In genomic region chr12:6630696-6631095, GRCh38 we compare ENCODE assay signal across 13 cellular contexts. TPM values are rescaled to one million over a fixed set of nuclear protein-coding genes. Genes with fewer than 3 reads are reported as not detected.
DNase-seq lines count a peak whose midpoint lies in the region; ATAC-seq, FAIRE-seq and TF ChIP-seq lines count a peak whose summit lies in the region.
"Had no signal": no experiment of that assay in that cellular context is flagged by ENCODE, and none has a peak within 500 bp of the region (broad histone marks: within the 10 kb centered on the region; RNA-seq: fewer than 3 reads in every experiment).

No MANE protein-coding gene starts in this region.

- peaks cover 34% of the 10 kb centered on the region for H3K4me1 Mint-ChIP-seq in T-helper 17 cell
- peaks cover 46% of the 10 kb centered on the region for H3K4me1 Mint-ChIP-seq in endothelial cell (ENCODE audit: unreplicated experiment)
- peaks cover 14% of the 10 kb centered on the region for H3K4me1 Mint-ChIP-seq in GM23338

- ATAC-seq in HepG2 (no peak), right lobe of liver (no peak), T-helper 17 cell (no peak), GM23338 (no peak)

- H2AFZ ChIP-seq in HepG2 (ENCODE audit: low read length) (no peak overlapping the region), GM23338 (no peak overlapping the region)

- no peak overlapping the region; a peak in 1 of 6 replicates for H3K4me3 ChIP-seq in HepG2 (replicated peaks in 1 of 3; ENCODE audit: insufficient read depth in 1 of 3, low read depth in 2 of 3, low read length in 3 of 3)
- H3K4me3 ChIP-seq in right lobe of liver = no peak overlapping the region
- no peak overlapping the region for H3K4me3 ChIP-seq in GM23338
- H3K4me3 ChIP-seq in esophagus squamous epithelium = no peak overlapping the region

- no peak overlapping the region for H3K9ac ChIP-seq in HepG2 (ENCODE audit: insufficient read depth, low read depth, low read length)

- no peak for TF ChIP-seq RAD21 in HepG2 (CRISPR knock-in tag; IDR thresholded peaks at IDR 0.05)

- H3K4me3 Mint-ChIP-seq in T-helper 17 cell (peak overlapping the region; percentile 91), endothelial cell (ENCODE audit: unreplicated experiment) (no peak overlapping the region), GM23338 (no peak overlapping the region)

- intact Hi-C loops in HepG2 (cut with micrococcal nuclease; ENCODE audit: unreplicated experiment) (no loop called here), right lobe of liver (cut with DNase I) (no loop called here), esophagus squamous epithelium (cut with DNase I) (no loop called here)

- no peaks in the 10 kb centered on the region for H3K36me3 Mint-ChIP-seq in T-helper 17 cell (ENCODE audit: low read depth)
- H3K36me3 Mint-ChIP-seq in endothelial cell (ENCODE audit: low read depth, unreplicated experiment) = no peaks in the 10 kb centered on the region
- H3K36me3 Mint-ChIP-seq in GM23338 (ENCODE audit: low read depth) = no peaks in the 10 kb centered on the region

- H3K79me2 ChIP-seq in HepG2 (ENCODE audit: insufficient read depth, low read length) (no peaks in the 10 kb centered on the region), GM23338 (replicated peaks; ENCODE audit: insufficient read depth) (no peaks in the 10 kb centered on the region)

- H3K27me3 ChIP-seq in HepG2 (ENCODE audit: control insufficient read depth in 1 of 2, insufficient read depth in 2 of 2, low read length in 2 of 2) (peaks cover 0 to 7% of the 10 kb centered on the region in 2 experiments; a peak in 1 of 5 replicates), right lobe of liver (no peaks in the 10 kb centered on the region), GM23338 (ENCODE audit: insufficient read depth) (no peaks in the 10 kb centered on the region), esophagus squamous epithelium (no peaks in the 10 kb centered on the region)

- no peak for DNase-seq in HepG2 (ENCODE audit: low spot score)
- DNase-seq in right lobe of liver = no peak
- no peak for DNase-seq in T-helper 17 cell
- DNase-seq in endothelial cell (ENCODE audit: low spot score) = no peak
- DNase-seq in GM23338 (ENCODE audit: low spot score) = no peak
- DNase-seq in esophagus squamous epithelium (lab: John Stamatoyannopoulos, UW) = no peak
- DNase-seq in NOMO-1 treated with DMSO at 0.1 percent for 48 hours (lab: John Stamatoyannopoulos, UW; ENCODE audit: unreplicated experiment) = no peak
- no peak for DNase-seq in NCI-H510A (lab: John Stamatoyannopoulos, UW)
- DNase-seq: NCI-H2029 treated with DMSO at 0.1 percent for 48 hours, RPMI8226, WERI-Rb-1 had no signal

- POLR2A ChIA-PET in HepG2 (lab: Yijun Ruan, JAX) = no interaction called here

- FAIRE-seq in HepG2 (lab: Jason Lieb, UNC) = no peak

- BruUV-seq in HepG2 (replicated peaks; lab: Mats Ljungman, UMichigan) = no TSS peak

- TF ChIP-seq POLR2A in HepG2 (IDR thresholded peaks at IDR 0.05; ENCODE audit: insufficient read depth in 1 of 2, low read depth in 2 of 2, low read length in 2 of 2) (no peak), right lobe of liver (IDR thresholded peaks at IDR 0.05) (no peak), esophagus squamous epithelium (IDR thresholded peaks at IDR 0.05) (no peak)

- 60% methylated on average over 7 of the region's 7 CpGs for WGBS in HepG2 (ENCODE audit: low lambda C conversion rate)
- 51% methylated on average over 3 of the region's 7 CpGs for WGBS in right lobe of liver (ENCODE audit: insufficient coverage, low coverage, low lambda C conversion rate, missing lambda C conversion rate)
- WGBS in esophagus squamous epithelium, 2 donors = 20 to 53% methylated on average over 1 to 7 of the region's 7 CpGs

- 0 out of 2 replicates have a peak, but pooled peaks cover 3% of the 10 kb centered on the region for H3F3A ChIP-seq in GM23338 (replicated peaks; ENCODE audit: low read depth)

- H3K4me2 ChIP-seq in HepG2 (ENCODE audit: low read depth, low read length) (peak overlapping the region; percentile 68; the same call in 1 of the 2 replicates), GM23338 (no peak overlapping the region)

- CTCF ChIA-PET in HepG2 (lab: Yijun Ruan, JAX; ENCODE audit: low intra/inter-chr PET ratio, low total read pairs) = no interaction called here

- no peaks in the 10 kb centered on the region for H3K27me3 Mint-ChIP-seq in T-helper 17 cell
- no peaks in the 10 kb centered on the region for H3K27me3 Mint-ChIP-seq in endothelial cell (ENCODE audit: unreplicated experiment)
- H3K27me3 Mint-ChIP-seq in GM23338 (ENCODE audit: insufficient read depth, low read depth, poor library complexity) = peaks cover 17% of the 10 kb centered on the region

- H3K27ac ChIP-seq in HepG2 (ENCODE audit: extremely low read length, insufficient read depth, low read length) (no peak overlapping the region), right lobe of liver (no peak overlapping the region), GM23338 (ENCODE audit: low read depth) (no peak overlapping the region), esophagus squamous epithelium (peak overlapping the region in 1 of 4 donors; percentile 60)
- H3K27ac ChIP-seq: C4-2B, WERI-Rb-1 had no signal

- H3K4me1 ChIP-seq in HepG2 (ENCODE audit: insufficient read depth, low read length) (peaks cover 53% of the 10 kb centered on the region), right lobe of liver (no peaks in the 10 kb centered on the region), GM23338 (ENCODE audit: insufficient read depth) (no peaks in the 10 kb centered on the region), esophagus squamous epithelium (peaks cover 15 to 67% (median 16%) of the 10 kb centered on the region in 3 donors)

- no peak for TF ChIP-seq CTCF in HepG2 (CRISPR knock-in tag; IDR thresholded peaks at IDR 0.05)
- TF ChIP-seq CTCF in right lobe of liver (IDR thresholded peaks at IDR 0.05) = no peak
- TF ChIP-seq CTCF in endothelial cell (IDR thresholded peaks at IDR 0.05; ENCODE audit: unreplicated experiment) = no peak
- no peak for TF ChIP-seq CTCF in GM23338 (conservative IDR thresholded peaks at IDR 0.05; ENCODE audit: low read depth in 2 of 2)
- no peak for TF ChIP-seq CTCF in esophagus squamous epithelium (IDR thresholded peaks at IDR 0.05)

- no peaks in the 10 kb centered on the region for H3K9me3 Mint-ChIP-seq in endothelial cell (ENCODE audit: unreplicated experiment)
- H3K9me3 Mint-ChIP-seq in GM23338 = no peaks in the 10 kb centered on the region

- H3K36me3 ChIP-seq in HepG2 (replicated peaks in 1 of 2; ENCODE audit: control insufficient read depth in 1 of 2, insufficient read depth in 2 of 2, low read length in 2 of 2) (no peaks in the 10 kb centered on the region), right lobe of liver (no peaks in the 10 kb centered on the region), GM23338 (ENCODE audit: insufficient read depth) (no peaks in the 10 kb centered on the region), esophagus squamous epithelium (peaks cover 0 to 10% (median 0%) of the 10 kb centered on the region in 3 donors)
- H3K36me3 ChIP-seq: WERI-Rb-1 had no signal

- no peaks in the 10 kb centered on the region for H3K9me3 ChIP-seq in HepG2 (ENCODE audit: low read length)
- H3K9me3 ChIP-seq in right lobe of liver = no peaks in the 10 kb centered on the region
- no peaks in the 10 kb centered on the region for H3K9me3 ChIP-seq in T-helper 17 cell (ENCODE audit: control insufficient read depth, low read length, poor library complexity, severe bottlenecking)
- no peaks in the 10 kb centered on the region for H3K9me3 ChIP-seq in esophagus squamous epithelium

- no peaks in the 10 kb centered on the region for H4K20me1 ChIP-seq in HepG2 (ENCODE audit: insufficient read depth, low read length)
- no peaks in the 10 kb centered on the region for H4K20me1 ChIP-seq in GM23338 (replicated peaks; ENCODE audit: insufficient read depth)

- peak overlapping the region; percentile 47 for H3K27ac Mint-ChIP-seq in T-helper 17 cell
- H3K27ac Mint-ChIP-seq in endothelial cell (ENCODE audit: unreplicated experiment) = peak overlapping the region; percentile 83
- no peak overlapping the region for H3K27ac Mint-ChIP-seq in GM23338

- TF ChIP-seq EP300 in HepG2 (IDR thresholded peaks at IDR 0.05; ENCODE audit: low read depth in 2 of 2, low read length in 2 of 2) = no peak
- no peak for TF ChIP-seq EP300 in HepG2 (CRISPR knock-in tag; IDR thresholded peaks at IDR 0.05; ENCODE audit: borderline replicate concordance)

- in situ Hi-C loops in HepG2 (cut with HindIII; ENCODE audit: extremely low pct_ligation_motif_present, low pct_unique_long_range_greater_than_20kb) = no loop called here

- no peaks in the 10 kb centered on the region for H3K9me2 ChIP-seq in GM23338 (ENCODE audit: insufficient read depth)

RNA-seq across cellular contexts. Expression of gene LPAR5, which starts 5.1 kb away (rescaled TPM):
- total RNA-seq in HepG2 (2016; rRNA removed; fragmentation: Illumina TruSeq; extraction: Trizol) (0.07 and 0.09 TPM in 2 replicates), right lobe of liver (1 to 10 TPM in 1 of 6 experiments, under 1 TPM in 5; 0.31 to 1.5 (median 0.78) TPM), T-helper 17 cell (1 to 10 TPM; 2.9 to 8.1 TPM), endothelial cell (ENCODE audit: unreplicated experiment) (2.7 TPM), esophagus squamous epithelium (10 to 100 TPM; 12.8 to 46.0 (median 17.4) TPM)
- not detected in 2 replicates for total RNA-seq in HepG2 (2016; cell fraction: cytosol; rRNA removed; fragmentation: Illumina TruSeq; extraction: Trizol; ENCODE audit: low read depth)
- total RNA-seq in HepG2 (2016; cell fraction: insoluble cytoplasmic fraction; rRNA removed; fragmentation: Illumina TruSeq; extraction: Trizol) = 0.06 and 0.09 TPM in 2 replicates
- 0.09 TPM in 1 of 2 replicates, not detected in the other for total RNA-seq in HepG2 (2016; cell fraction: membrane; rRNA removed; fragmentation: Illumina TruSeq; extraction: Trizol)
- total RNA-seq in HepG2 (2016; cell fraction: nucleus; rRNA removed; fragmentation: Illumina TruSeq; extraction: Trizol) = not detected in 2 replicates
- polyA plus RNA-seq in HepG2 (2011; rRNA removed) (0.17 and 0.32 TPM in 2 replicates), GM23338 (2016; fragmentation: Nextera tagmentation; extraction: Ambion mirVana) (0.32 and 0.38 TPM in 2 replicates)
- polyA plus RNA-seq in HepG2 (2011; cell fraction: cytosol; rRNA removed) = 0.19 and 0.32 TPM in 2 replicates
- 0.36 and 0.40 TPM in 2 replicates for polyA plus RNA-seq in HepG2 (2011; cell fraction: nucleus; rRNA removed)
- polyA plus RNA-seq in HepG2 (2012) = 0.17 and 0.32 TPM in 2 replicates
- polyA plus RNA-seq in HepG2 (2016; cell fraction: cytosol; fragmentation: Illumina TruSeq; extraction: Trizol; ENCODE audit: low read depth) = 0.05 TPM in 1 of 2 replicates, not detected in the other
- polyA plus RNA-seq in HepG2 (2016; cell fraction: insoluble cytoplasmic fraction; fragmentation: Illumina TruSeq; extraction: Trizol; ENCODE audit: low read depth) = not detected in 2 replicates
- polyA plus RNA-seq in HepG2 (2016; cell fraction: membrane; fragmentation: Illumina TruSeq; extraction: Trizol; ENCODE audit: low read depth) = not detected in 2 replicates
- polyA plus RNA-seq in HepG2 (2016; cell fraction: nucleus; fragmentation: Illumina TruSeq; extraction: Trizol; ENCODE audit: insufficient read depth, low read depth) = 0.22 TPM in 1 of 2 replicates, not detected in the other
- 0.98 and 5.8 TPM in 2 replicates for polyA minus RNA-seq in HepG2 (2011; rRNA and poly(A)+ RNA removed; ENCODE audit: low replicate concordance)
- 0.69 and 0.88 TPM in 2 replicates for polyA minus RNA-seq in HepG2 (2011; cell fraction: cytosol; rRNA and poly(A)+ RNA removed)
- polyA minus RNA-seq in HepG2 (2011; cell fraction: nucleus; rRNA and poly(A)+ RNA removed) = 0.37 TPM in 1 of 2 replicates, not detected in the other
- total RNA-seq in GM23338 (2014; rRNA removed; shearing (Covaris generic)) = 0.38 and 0.89 TPM in 2 replicates

RNA-seq across cellular contexts. Expression of gene ACRBP, which starts 16.5 kb away (rescaled TPM):
- total RNA-seq in HepG2 (2016; rRNA removed; fragmentation: Illumina TruSeq; extraction: Trizol) (not detected in 2 replicates), right lobe of liver (1 to 10 TPM in 4 of 6 experiments, under 1 TPM in 1, not detected in 1; 0.95 to 3.3 (median 1.7) TPM), T-helper 17 cell (10 to 100 TPM in 1 of 2 donors, 1 to 10 TPM in 1; 3.4 to 90.0 TPM), endothelial cell (ENCODE audit: unreplicated experiment) (19.3 TPM), esophagus squamous epithelium (1 to 10 TPM in 2 of 4 donors, under 1 TPM in 1, not detected in 1; 0.35 to 4.0 (median 3.2) TPM)
- 0.61 TPM in 1 of 2 replicates, not detected in the other for total RNA-seq in HepG2 (2016; cell fraction: cytosol; rRNA removed; fragmentation: Illumina TruSeq; extraction: Trizol; ENCODE audit: low read depth)
- total RNA-seq in HepG2 (2016; cell fraction: insoluble cytoplasmic fraction; rRNA removed; fragmentation: Illumina TruSeq; extraction: Trizol) = 0.11 TPM in 1 of 2 replicates, not detected in the other
- not detected in 2 replicates for total RNA-seq in HepG2 (2016; cell fraction: membrane; rRNA removed; fragmentation: Illumina TruSeq; extraction: Trizol)
- total RNA-seq in HepG2 (2016; cell fraction: nucleus; rRNA removed; fragmentation: Illumina TruSeq; extraction: Trizol) = 0.43 TPM in 1 of 2 replicates, not detected in the other
- polyA plus RNA-seq in HepG2 (2011; rRNA removed) (0.37 and 0.46 TPM in 2 replicates), GM23338 (2016; fragmentation: Nextera tagmentation; extraction: Ambion mirVana) (0.70 TPM in 1 of 2 replicates, not detected in the other)
- 0.17 and 0.28 TPM in 2 replicates for polyA plus RNA-seq in HepG2 (2011; cell fraction: cytosol; rRNA removed)
- 2.4 and 3.2 TPM in 2 replicates for polyA plus RNA-seq in HepG2 (2011; cell fraction: nucleus; rRNA removed)
- 0.19 and 0.63 TPM in 2 replicates for polyA plus RNA-seq in HepG2 (2012)
- not detected in 2 replicates for polyA plus RNA-seq in HepG2 (2016; cell fraction: cytosol; fragmentation: Illumina TruSeq; extraction: Trizol; ENCODE audit: low read depth)
- not detected in 2 replicates for polyA plus RNA-seq in HepG2 (2016; cell fraction: insoluble cytoplasmic fraction; fragmentation: Illumina TruSeq; extraction: Trizol; ENCODE audit: low read depth)
- polyA plus RNA-seq in HepG2 (2016; cell fraction: membrane; fragmentation: Illumina TruSeq; extraction: Trizol; ENCODE audit: low read depth) = not detected in 2 replicates
- polyA plus RNA-seq in HepG2 (2016; cell fraction: nucleus; fragmentation: Illumina TruSeq; extraction: Trizol; ENCODE audit: insufficient read depth, low read depth) = not detected in 2 replicates
- polyA minus RNA-seq in HepG2 (2011; rRNA and poly(A)+ RNA removed; ENCODE audit: low replicate concordance) = 1.1 and 2.1 TPM in 2 replicates
- not detected in 2 replicates for polyA minus RNA-seq in HepG2 (2011; cell fraction: cytosol; rRNA and poly(A)+ RNA removed)
- 0.99 and 1.0 TPM in 2 replicates for polyA minus RNA-seq in HepG2 (2011; cell fraction: nucleus; rRNA and poly(A)+ RNA removed)
- total RNA-seq in GM23338 (2014; rRNA removed; shearing (Covaris generic)) = 2.2 TPM in 1 of 2 replicates, not detected in the other
- total RNA-seq: H4 had no signal

RNA-seq across cellular contexts. Expression of gene CHD4, which starts 23.5 kb away (rescaled TPM):
- total RNA-seq in HepG2 (2016; rRNA removed; fragmentation: Illumina TruSeq; extraction: Trizol) = 148 and 156 TPM in 2 replicates
- total RNA-seq in HepG2 (2016; cell fraction: cytosol; rRNA removed; fragmentation: Illumina TruSeq; extraction: Trizol; ENCODE audit: low read depth) = 15.5 and 17.3 TPM in 2 replicates
- total RNA-seq in HepG2 (2016; cell fraction: insoluble cytoplasmic fraction; rRNA removed; fragmentation: Illumina TruSeq; extraction: Trizol) = 147 and 150 TPM in 2 replicates
- total RNA-seq in HepG2 (2016; cell fraction: membrane; rRNA removed; fragmentation: Illumina TruSeq; extraction: Trizol) = 36.3 and 39.7 TPM in 2 replicates
- total RNA-seq in HepG2 (2016; cell fraction: nucleus; rRNA removed; fragmentation: Illumina TruSeq; extraction: Trizol) = 250 and 271 TPM in 2 replicates
- polyA plus RNA-seq in HepG2 (2011; rRNA removed) = 76.2 and 82.8 TPM in 2 replicates
- 64.8 and 67.1 TPM in 2 replicates for polyA plus RNA-seq in HepG2 (2011; cell fraction: cytosol; rRNA removed)
- polyA plus RNA-seq in HepG2 (2011; cell fraction: nucleus; rRNA removed) = 148 and 172 TPM in 2 replicates
- polyA plus RNA-seq in HepG2 (2012) = 74.3 and 85.1 TPM in 2 replicates
- 8.7 and 9.0 TPM in 2 replicates for polyA plus RNA-seq in HepG2 (2016; cell fraction: cytosol; fragmentation: Illumina TruSeq; extraction: Trizol; ENCODE audit: low read depth)
- 121 and 138 TPM in 2 replicates for polyA plus RNA-seq in HepG2 (2016; cell fraction: insoluble cytoplasmic fraction; fragmentation: Illumina TruSeq; extraction: Trizol; ENCODE audit: low read depth)
- 17.5 and 22.9 TPM in 2 replicates for polyA plus RNA-seq in HepG2 (2016; cell fraction: membrane; fragmentation: Illumina TruSeq; extraction: Trizol; ENCODE audit: low read depth)
- polyA plus RNA-seq in HepG2 (2016; cell fraction: nucleus; fragmentation: Illumina TruSeq; extraction: Trizol; ENCODE audit: insufficient read depth, low read depth) = 343 and 358 TPM in 2 replicates
- 130 and 210 TPM in 2 replicates for polyA minus RNA-seq in HepG2 (2011; rRNA and poly(A)+ RNA removed; ENCODE audit: low replicate concordance)
- 76.1 and 89.0 TPM in 2 replicates for polyA minus RNA-seq in HepG2 (2011; cell fraction: cytosol; rRNA and poly(A)+ RNA removed)
- polyA minus RNA-seq in HepG2 (2011; cell fraction: nucleus; rRNA and poly(A)+ RNA removed) = 87.0 and 130 TPM in 2 replicates
- total RNA-seq in right lobe of liver = 100 to 1,000 TPM in 1 of 6 experiments, 10 to 100 TPM in 5; 66.7 to 102 (median 82.3) TPM
- total RNA-seq in T-helper 17 cell = 100 to 1,000 TPM; 461 to 574 TPM
- total RNA-seq in endothelial cell (ENCODE audit: unreplicated experiment) = 334 TPM
- 301 and 351 TPM in 2 replicates for total RNA-seq in GM23338 (2014; rRNA removed; shearing (Covaris generic))
- 317 and 370 TPM in 2 replicates for polyA plus RNA-seq in GM23338 (2016; fragmentation: Nextera tagmentation; extraction: Ambion mirVana)
- 100 to 1,000 TPM; 116 to 165 (median 127) TPM for total RNA-seq in esophagus squamous epithelium

RNA-seq across cellular contexts. Expression of gene ING4, which starts 32.2 kb away (rescaled TPM):
- total RNA-seq in HepG2 (2016; rRNA removed; fragmentation: Illumina TruSeq; extraction: Trizol) (12.7 and 14.4 TPM in 2 replicates), right lobe of liver (10 to 100 TPM; 10.6 to 20.0 (median 17.0) TPM), T-helper 17 cell (10 to 100 TPM; 28.1 to 29.3 TPM), endothelial cell (ENCODE audit: unreplicated experiment) (41.3 TPM), esophagus squamous epithelium (10 to 100 TPM in 3 of 4 donors, 1 to 10 TPM in 1; 8.3 to 37.0 (median 26.9) TPM)
- total RNA-seq in HepG2 (2016; cell fraction: cytosol; rRNA removed; fragmentation: Illumina TruSeq; extraction: Trizol; ENCODE audit: low read depth) = 2.9 and 3.4 TPM in 2 replicates
- total RNA-seq in HepG2 (2016; cell fraction: insoluble cytoplasmic fraction; rRNA removed; fragmentation: Illumina TruSeq; extraction: Trizol) = 13.3 and 14.0 TPM in 2 replicates
- total RNA-seq in HepG2 (2016; cell fraction: membrane; rRNA removed; fragmentation: Illumina TruSeq; extraction: Trizol) = 5.1 and 6.2 TPM in 2 replicates
- total RNA-seq in HepG2 (2016; cell fraction: nucleus; rRNA removed; fragmentation: Illumina TruSeq; extraction: Trizol) = 11.6 and 13.4 TPM in 2 replicates
- polyA plus RNA-seq in HepG2 (2011; rRNA removed) (32.4 and 34.2 TPM in 2 replicates), GM23338 (2016; fragmentation: Nextera tagmentation; extraction: Ambion mirVana) (25.5 and 29.6 TPM in 2 replicates)
- 22.0 and 28.2 TPM in 2 replicates for polyA plus RNA-seq in HepG2 (2011; cell fraction: cytosol; rRNA removed)
- polyA plus RNA-seq in HepG2 (2011; cell fraction: nucleus; rRNA removed) = 105 and 110 TPM in 2 replicates
- polyA plus RNA-seq in HepG2 (2012) = 22.9 and 25.8 TPM in 2 replicates
- 2.6 and 2.9 TPM in 2 replicates for polyA plus RNA-seq in HepG2 (2016; cell fraction: cytosol; fragmentation: Illumina TruSeq; extraction: Trizol; ENCODE audit: low read depth)
- polyA plus RNA-seq in HepG2 (2016; cell fraction: insoluble cytoplasmic fraction; fragmentation: Illumina TruSeq; extraction: Trizol; ENCODE audit: low read depth) = 12.1 and 12.8 TPM in 2 replicates
- 3.7 and 4.9 TPM in 2 replicates for polyA plus RNA-seq in HepG2 (2016; cell fraction: membrane; fragmentation: Illumina TruSeq; extraction: Trizol; ENCODE audit: low read depth)
- polyA plus RNA-seq in HepG2 (2016; cell fraction: nucleus; fragmentation: Illumina TruSeq; extraction: Trizol; ENCODE audit: insufficient read depth, low read depth) = 28.8 and 29.1 TPM in 2 replicates
- 11.6 and 18.9 TPM in 2 replicates for polyA minus RNA-seq in HepG2 (2011; rRNA and poly(A)+ RNA removed; ENCODE audit: low replicate concordance)
- polyA minus RNA-seq in HepG2 (2011; cell fraction: cytosol; rRNA and poly(A)+ RNA removed) = 3.6 and 5.9 TPM in 2 replicates
- 25.4 and 28.7 TPM in 2 replicates for polyA minus RNA-seq in HepG2 (2011; cell fraction: nucleus; rRNA and poly(A)+ RNA removed)
- 22.0 and 27.7 TPM in 2 replicates for total RNA-seq in GM23338 (2014; rRNA removed; shearing (Covaris generic))

RNA-seq across cellular contexts. Expression of gene ZNF384, which starts 58.5 kb away (rescaled TPM):
- total RNA-seq in HepG2 (2016; rRNA removed; fragmentation: Illumina TruSeq; extraction: Trizol) (23.6 and 24.1 TPM in 2 replicates), right lobe of liver (10 to 100 TPM; 11.9 to 22.3 (median 18.3) TPM), T-helper 17 cell (10 to 100 TPM; 62.9 to 66.3 TPM), endothelial cell (ENCODE audit: unreplicated experiment) (85.2 TPM), esophagus squamous epithelium (10 to 100 TPM; 19.6 to 36.2 (median 26.8) TPM)
- 9.5 and 12.0 TPM in 2 replicates for total RNA-seq in HepG2 (2016; cell fraction: cytosol; rRNA removed; fragmentation: Illumina TruSeq; extraction: Trizol; ENCODE audit: low read depth)
- 19.2 and 25.6 TPM in 2 replicates for total RNA-seq in HepG2 (2016; cell fraction: insoluble cytoplasmic fraction; rRNA removed; fragmentation: Illumina TruSeq; extraction: Trizol)
- 22.5 and 24.6 TPM in 2 replicates for total RNA-seq in HepG2 (2016; cell fraction: membrane; rRNA removed; fragmentation: Illumina TruSeq; extraction: Trizol)
- total RNA-seq in HepG2 (2016; cell fraction: nucleus; rRNA removed; fragmentation: Illumina TruSeq; extraction: Trizol) = 23.6 and 28.7 TPM in 2 replicates
- polyA plus RNA-seq in HepG2 (2011; rRNA removed) (54.3 and 55.3 TPM in 2 replicates), GM23338 (2016; fragmentation: Nextera tagmentation; extraction: Ambion mirVana) (14.7 and 20.5 TPM in 2 replicates)
- 26.5 and 29.9 TPM in 2 replicates for polyA plus RNA-seq in HepG2 (2011; cell fraction: cytosol; rRNA removed)
- 112 and 139 TPM in 2 replicates for polyA plus RNA-seq in HepG2 (2011; cell fraction: nucleus; rRNA removed)
- polyA plus RNA-seq in HepG2 (2012) = 40.4 and 40.6 TPM in 2 replicates
- polyA plus RNA-seq in HepG2 (2016; cell fraction: cytosol; fragmentation: Illumina TruSeq; extraction: Trizol; ENCODE audit: low read depth) = 10.8 and 12.9 TPM in 2 replicates
- polyA plus RNA-seq in HepG2 (2016; cell fraction: insoluble cytoplasmic fraction; fragmentation: Illumina TruSeq; extraction: Trizol; ENCODE audit: low read depth) = 33.3 and 40.1 TPM in 2 replicates
- 24.4 and 28.3 TPM in 2 replicates for polyA plus RNA-seq in HepG2 (2016; cell fraction: membrane; fragmentation: Illumina TruSeq; extraction: Trizol; ENCODE audit: low read depth)
- 82.1 and 94.6 TPM in 2 replicates for polyA plus RNA-seq in HepG2 (2016; cell fraction: nucleus; fragmentation: Illumina TruSeq; extraction: Trizol; ENCODE audit: insufficient read depth, low read depth)
- polyA minus RNA-seq in HepG2 (2011; rRNA and poly(A)+ RNA removed; ENCODE audit: low replicate concordance) = 80.0 and 92.0 TPM in 2 replicates
- 13.9 and 16.4 TPM in 2 replicates for polyA minus RNA-seq in HepG2 (2011; cell fraction: cytosol; rRNA and poly(A)+ RNA removed)
- polyA minus RNA-seq in HepG2 (2011; cell fraction: nucleus; rRNA and poly(A)+ RNA removed) = 55.5 and 59.3 TPM in 2 replicates
- 30.2 and 35.9 TPM in 2 replicates for total RNA-seq in GM23338 (2014; rRNA removed; shearing (Covaris generic))
